15 cellular contexts compared by ENCODE assay signal in the genomic region with DNA sequence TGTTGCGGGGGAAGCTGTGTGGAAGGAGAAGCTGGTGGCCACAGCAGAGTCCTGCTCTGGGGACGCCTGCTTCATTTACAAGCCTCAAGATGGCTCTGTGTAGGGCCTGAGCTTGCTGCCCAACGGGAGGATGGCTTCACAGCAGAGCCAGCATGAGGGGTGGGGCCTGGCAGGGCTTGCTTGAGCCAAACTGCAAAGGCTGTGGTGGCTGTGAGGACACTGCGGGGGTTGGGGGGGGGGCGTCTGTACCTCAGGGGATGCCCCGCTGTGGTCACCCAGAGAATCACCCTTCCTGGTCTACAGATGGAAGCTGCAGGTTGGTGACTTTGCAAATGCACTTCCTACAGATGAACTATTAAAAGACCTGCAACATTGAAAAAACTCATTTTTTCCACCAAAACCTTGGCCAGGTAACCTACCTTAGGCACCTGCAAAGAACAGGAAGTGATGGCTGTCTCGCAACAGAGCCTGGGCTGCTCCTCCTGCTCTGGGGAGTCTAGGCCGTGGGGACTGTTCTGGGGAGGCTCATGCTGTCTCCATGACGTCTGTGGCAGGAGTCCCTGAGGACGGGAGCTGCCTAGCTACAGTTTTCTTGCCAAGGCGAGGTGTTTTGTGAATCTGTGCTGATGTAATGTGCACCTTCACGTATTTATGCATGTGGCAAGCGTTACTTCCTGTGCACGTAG. TPM values are rescaled to one million over a fixed set of nuclear protein-coding genes. Genes with fewer than 3 reads are reported as not detected.
A peak's percentile ranks its signal among the peaks of the same experiment; 100 is the strongest.
DNase-seq lines count a peak whose midpoint lies in the region; ATAC-seq and TF ChIP-seq lines count a peak whose summit lies in the region.
"Had no signal": no experiment of that assay in that cellular context is flagged by ENCODE, and none has a peak within 500 bp of the region (broad histone marks: within the 10 kb centered on the region; RNA-seq: fewer than 3 reads in every experiment).

No MANE protein-coding gene starts in this region.

- H3K27me3 ChIP-seq in OCI-LY3 (ENCODE audit: low read depth, low read length), result peaks cover 18% of the 10 kb centered on the region

- H3K4me3 ChIP-seq in OCI-LY3 (ENCODE audit: low read length) (peak overlapping the region; percentile 26), mucosa of descending colon (no peak overlapping the region)
- H3K4me3 ChIP-seq: body of pancreas, smooth muscle cell had no signal

- DNase-seq in NCI-H2081 (lab: John Stamatoyannopoulos, UW) (peak; percentile 37 to 57), NCI-H2081 treated with DMSO at 0.1 percent for 48 hours (lab: John Stamatoyannopoulos, UW) (no peak), GM20000 (ENCODE audit: low spot score) (peak; percentile 65), mucosa of descending colon (no peak), GF-D8 (lab: John Stamatoyannopoulos, UW) (no peak), SIG-M5 treated with dmso at 0.1 percent for 504 hours (lab: John Stamatoyannopoulos, UW; ENCODE audit: unreplicated experiment) (no peak)
- DNase-seq: activated effector memory CD4-positive, alpha-beta T cell treated with anti-CD3 and anti-CD28 coated beads, Interleukin-2, amount 50 U/mL, for 16 hours; body of pancreas; IMR-90; mesenchymal stem cell had no signal

- H3K9me3 ChIP-seq in OCI-LY3 (ENCODE audit: insufficient read depth, low read length) (no peaks in the 10 kb centered on the region), mucosa of descending colon (no peaks in the 10 kb centered on the region)
- H3K9me3 ChIP-seq: body of pancreas had no signal

- intact Hi-C loops in mucosa of descending colon (cut with DNase I, micrococcal nuclease), result no loop called here

- H3K27ac ChIP-seq in OCI-LY3 (ENCODE audit: low read length), result peak overlapping the region; percentile 17; the same call in 1 of the 2 replicates
- H3K27ac ChIP-seq: body of pancreas had no signal

- ATAC-seq in mucosa of descending colon (peak; percentile 9), GM21529 (IDR thresholded peaks at IDR 0.05; ENCODE audit: unreplicated experiment) (no peak)
- ATAC-seq: body of pancreas had no signal

- no peaks in the 10 kb centered on the region for H3K79me2 ChIP-seq in OCI-LY3 (ENCODE audit: low read length)

- H3K36me3 ChIP-seq in OCI-LY3 (replicated peaks; ENCODE audit: low read depth, low read length), result no peaks in the 10 kb centered on the region
- no peaks in the 10 kb centered on the region for H3K36me3 ChIP-seq in mucosa of descending colon (ENCODE audit: low read depth)

- H3K4me2 ChIP-seq in OCI-LY3 (ENCODE audit: low read length), result peak overlapping the region; percentile 48
- H3K4me2 ChIP-seq: smooth muscle cell had no signal

- H3K9ac ChIP-seq in OCI-LY3 (ENCODE audit: low read length), result no peak overlapping the region

- H4K20me1 ChIP-seq in OCI-LY3 (ENCODE audit: insufficient read depth, low read length), result no peaks in the 10 kb centered on the region

- H3K4me1 ChIP-seq in OCI-LY3 (ENCODE audit: low read length) (peaks cover 34% of the 10 kb centered on the region), mucosa of descending colon (ENCODE audit: low read depth) (peaks cover 7% of the 10 kb centered on the region)

- H2AFZ ChIP-seq in OCI-LY3 (ENCODE audit: low read depth, low read length), result no peak overlapping the region

- TF ChIP-seq CTCF in GM20000 (IDR thresholded peaks at IDR 0.05; ENCODE audit: extremely low read depth, missing control alignments), result no peak
- TF ChIP-seq CTCF in OCI-LY3 (IDR thresholded peaks at IDR 0.05; ENCODE audit: low read depth, low read length), result no peak
- no peak for TF ChIP-seq CTCF in mucosa of descending colon (IDR thresholded peaks at IDR 0.05)

RNA-seq across cellular contexts. Expression of a gene that starts 7.3 kb away (rescaled TPM):
- total RNA-seq in mucosa of descending colon, result not detected
- total RNA-seq: body of pancreas, fibroblast of villous mesenchyme, IMR-90, osteoblast, smooth muscle cell had no signal

RNA-seq across cellular contexts. Expression of a gene that starts 15.8 kb away (rescaled TPM):
- not detected for total RNA-seq in mucosa of descending colon
- total RNA-seq: fibroblast of villous mesenchyme, IMR-90, smooth muscle cell had no signal

RNA-seq across cellular contexts. Expression of a gene that starts 20.1 kb away (rescaled TPM):
- under 1 TPM; 0.26 to 0.76 (median 0.39) TPM for total RNA-seq in mucosa of descending colon

RNA-seq across cellular contexts. Expression of a gene that starts 20.7 kb away (rescaled TPM):
- total RNA-seq in mucosa of descending colon, result 1 to 10 TPM; 4.7 to 6.9 (median 6.5) TPM

RNA-seq across cellular contexts. Expression of a gene that starts 37.0 kb away (rescaled TPM):
- 10 to 100 TPM in 1 of 3 donors, 1 to 10 TPM in 2; 4.1 to 46.1 (median 9.5) TPM for total RNA-seq in mucosa of descending colon

Comparison
In these comparisons a context has a peak if more than half of its experiments do, and no peak if none do; other contexts are left out.
1. DNase-seq: peak in NCI-H2081 (2 of 2) and GM20000 (single experiment); none in NCI-H2081 treated with DMSO at 0.1 percent for 48 hours (single experiment), mucosa of descending colon (0 of 3), GF-D8 (single experiment) and SIG-M5 treated with dmso at 0.1 percent for 504 hours (single experiment).